In the genomic region with DNA sequence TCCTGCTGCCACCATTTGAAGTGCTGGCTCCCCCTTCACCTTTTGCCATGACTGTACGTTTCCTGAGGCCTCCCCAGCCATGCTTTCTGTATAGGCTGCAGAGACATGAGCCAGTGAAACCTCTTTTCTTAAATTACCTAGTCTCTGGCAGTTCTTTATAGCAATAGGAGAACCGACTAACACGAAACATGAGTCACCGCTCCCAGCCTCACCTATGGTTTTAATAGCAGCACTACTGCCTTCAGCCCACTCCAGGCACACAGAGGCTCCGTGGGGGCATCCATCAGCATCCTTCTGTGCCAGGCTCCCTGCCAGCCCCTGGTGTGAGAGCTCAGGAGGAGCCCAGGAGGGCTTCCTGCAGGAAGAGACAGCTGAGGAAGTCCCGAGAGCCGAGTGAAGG, we compare ENCODE assay signal across 20 cellular contexts.
"Had no signal": no experiment of that assay in that cellular context is flagged by ENCODE, and none has a peak within 500 bp of the region (broad histone marks: within the 10 kb centered on the region; RNA-seq: fewer than 3 reads in every experiment).

No MANE protein-coding gene starts in this region.

- H3K27me3 ChIP-seq: neutrophil, upper lobe of right lung had no signal

- H3K9me3 ChIP-seq: lower lobe of right lung, neutrophil, upper lobe of right lung had no signal

- DNase-seq: activated CD4-positive, alpha-beta T cell treated with anti-CD3 and anti-CD28 coated beads, Interleukin-2, amount 50 U/mL, for 48 hours; activated CD4-positive, CD25-positive, alpha-beta regulatory T cell; activated naive CD4-positive, alpha-beta T cell treated with anti-CD3 and anti-CD28 coated beads, Interleukin-2, amount 50 U/mL, for 16 hours; amygdala; cerebellar nuclear complex; erythroblast; glutamatergic neuron; immature natural killer cell; left cardiac atrium; lower lobe of right lung; midbrain; posterior cingulate gyrus; right cardiac atrium; stimulated activated CD4-positive, alpha-beta T cell treated with anti-CD3 and anti-CD28 coated beads, Interleukin-2, amount 100 ng/mL, for 24 hours; stimulated activated naive CD4-positive, alpha-beta T cell treated with Interleukin-2 at 50 U/mL for 16 hours; upper lobe of right lung had no signal

- H3K4me3 ChIP-seq: lower lobe of right lung, smooth muscle cell, upper lobe of right lung had no signal

- H3K4me3 Mint-ChIP-seq: brain; dendritic cell treated with granulocyte-macrophage colony-stimulating factor and Interleukin-4, amounts not matched to agents 40 ng/mL and 50 ng/mL, for 4 days; immature natural killer cell had no signal

- H3K36me3 Mint-ChIP-seq: brain, immature natural killer cell had no signal

- H3K4me2 ChIP-seq: smooth muscle cell had no signal

- H3K9me3 Mint-ChIP-seq: immature natural killer cell had no signal

- H3K27ac ChIP-seq: lower lobe of right lung, neutrophil, upper lobe of right lung had no signal

- H3K27ac Mint-ChIP-seq: brain; dendritic cell treated with granulocyte-macrophage colony-stimulating factor and Interleukin-4, amounts not matched to agents 40 ng/mL and 50 ng/mL, for 4 days; immature natural killer cell had no signal

- H3K4me1 ChIP-seq: upper lobe of right lung had no signal

- H3K36me3 ChIP-seq: lower lobe of right lung, neutrophil, upper lobe of right lung had no signal

- ATAC-seq: left cardiac atrium, lower lobe of right lung, right cardiac atrium, upper lobe of right lung had no signal
